In genomic region chr4:49096627-49097026, GRCh38 we compare ENCODE assay signal across 8 cellular contexts.
A peak's percentile ranks its signal among the peaks of the same experiment; 100 is the strongest.
DNase-seq lines count a peak whose midpoint lies in the region; ATAC-seq and TF ChIP-seq lines count a peak whose summit lies in the region.
"Not testable (repeated sequence)": the region's sequence is repeated elsewhere in the genome, so short reads cannot be mapped to it uniquely, and the experiment has no call there.

No MANE protein-coding gene starts in this region.

- TF ChIP-seq CTCF in heart left ventricle (IDR thresholded peaks at IDR 0.05) = not testable (repeated sequence)

- not testable (repeated sequence) for DNase-seq in T-cell; heart left ventricle; natural killer cell treated with Interleukin-12 subunit alpha and Interleukin-12 subunit beta and Interleukin-15 and Interleukin-18, amount 100 ng/mL, for 72 hours (ENCODE audit: low spot score)

- intact Hi-C loops in heart left ventricle (cut with DNase I) = not testable (repeated sequence)

- H3K27ac ChIP-seq in heart left ventricle = not testable (repeated sequence)

- not testable (repeated sequence) for H3K4me3 Mint-ChIP-seq in T-cell; natural killer cell treated with Interleukin-12 subunit alpha and Interleukin-12 subunit beta and Interleukin-15 and Interleukin-18, amount 100 ng/mL, for 72 hours

- peaks cover 0 to 21% (median 0%) of the 10 kb centered on the region in 3 donors for H3K4me1 Mint-ChIP-seq in T-cell
- H3K4me1 Mint-ChIP-seq in natural killer cell treated with Interleukin-12 subunit alpha and Interleukin-12 subunit beta and Interleukin-15 and Interleukin-18, amount 100 ng/mL, for 72 hours (ENCODE audit: low read depth in 2 of 2) = peaks cover 10 to 11% of the 10 kb centered on the region in 2 donors

- H3K4me1 ChIP-seq in heart left ventricle = not testable (repeated sequence)

- peaks cover 25 to 69% (median 57%) of the 10 kb centered on the region in 3 donors for H3K9me3 Mint-ChIP-seq in T-cell
- peaks cover 65% of the 10 kb centered on the region for H3K9me3 Mint-ChIP-seq in natural killer cell treated with Interleukin-12 subunit alpha and Interleukin-12 subunit beta and Interleukin-15 and Interleukin-18, amount 100 ng/mL, for 72 hours

- H3K36me3 ChIP-seq in heart left ventricle = not testable (repeated sequence)

- H3K9me3 ChIP-seq in heart left ventricle = peaks cover 0 to 62% (median 34%) of the 10 kb centered on the region in 12 donors

- not testable (repeated sequence) for H3K27ac Mint-ChIP-seq in T-cell; natural killer cell treated with Interleukin-12 subunit alpha and Interleukin-12 subunit beta and Interleukin-15 and Interleukin-18, amount 100 ng/mL, for 72 hours

- POLR2A ChIA-PET in T-cell (lab: Charles Lee) = not testable (repeated sequence)

- not testable (repeated sequence) for H3K27me3 ChIP-seq in heart left ventricle

- not testable (repeated sequence) for TF ChIP-seq POLR2A in heart left ventricle (IDR thresholded peaks at IDR 0.05)

- 47 to 68% (median 57%) methylated on average over 8 of the region's 8 CpGs for WGBS in heart left ventricle, 4 donors

- peaks cover 23% of the 10 kb centered on the region for H3K36me3 Mint-ChIP-seq in T-cell
- H3K36me3 Mint-ChIP-seq in natural killer cell treated with Interleukin-12 subunit alpha and Interleukin-12 subunit beta and Interleukin-15 and Interleukin-18, amount 100 ng/mL, for 72 hours = peaks cover 66% of the 10 kb centered on the region

- H3K4me3 ChIP-seq in heart left ventricle = not testable (repeated sequence)

- ATAC-seq in GM18498 (IDR thresholded peaks at IDR 0.05; ENCODE audit: unreplicated experiment) = peak; percentile 49
- ATAC-seq in GM19035 (IDR thresholded peaks at IDR 0.05; ENCODE audit: unreplicated experiment) = peak; percentile 37
- ATAC-seq in GM21619 (IDR thresholded peaks at IDR 0.05; ENCODE audit: unreplicated experiment) = peak; percentile 30
- ATAC-seq in HG02938 (IDR thresholded peaks at IDR 0.05; ENCODE audit: unreplicated experiment) = peak; percentile 30
- peak; percentile 38 for ATAC-seq in HG03432 (IDR thresholded peaks at IDR 0.05; ENCODE audit: unreplicated experiment)
- ATAC-seq in T-cell (replicated peaks in 1 of 4) = peak in 3 of 4 experiments; percentile 37 to 41 (median 37)
- ATAC-seq in heart left ventricle = peak; percentile 46 to 69 (median 66)
- ATAC-seq in natural killer cell treated with Interleukin-12 subunit alpha and Interleukin-12 subunit beta and Interleukin-15 and Interleukin-18, amount 100 ng/mL, for 72 hours = peak; percentile 61 to 66

- not testable (repeated sequence) for H3K27me3 Mint-ChIP-seq in T-cell; natural killer cell treated with Interleukin-12 subunit alpha and Interleukin-12 subunit beta and Interleukin-15 and Interleukin-18, amount 100 ng/mL, for 72 hours

- CTCF ChIA-PET in T-cell (lab: Charles Lee) = not testable (repeated sequence)
